Comparison of ENCODE assay signal across 21 cellular contexts in genomic region chr3:113278599-113278955, GRCh38.
DNase-seq lines count a peak whose midpoint lies in the region; ATAC-seq and TF ChIP-seq lines count a peak whose summit lies in the region.
"Had no signal": no experiment of that assay in that cellular context is flagged by ENCODE, and none has a peak within 500 bp of the region (broad histone marks: within the 10 kb centered on the region; RNA-seq: fewer than 3 reads in every experiment).

No MANE protein-coding gene starts in this region.

- H3K9me2 ChIP-seq in PC-3 (replicated peaks; ENCODE audit: low read length), result no peaks in the 10 kb centered on the region

- no peak overlapping the region for H3K4ac ChIP-seq in neuronal stem cell (ENCODE audit: low read length)

- H4K8ac ChIP-seq in neuronal stem cell (ENCODE audit: low read depth, low read length), result no peak overlapping the region

- CTCF ChIA-PET in PC-3 (lab: Charles Lee), result no interaction called here
- CTCF ChIA-PET in activated CD8-positive, alpha-beta T cell treated with anti-CD3 and anti-CD28 coated beads for 36 hours (lab: Charles Lee), result interaction anchor here (4.1 kb wide), 1 partner anchor 10 kb away, joined by 15 read pairs; no protein-coding TSS in a partner anchor

- 91% methylated on average over 8 of the region's 11 CpGs; no CpG with 5 or more reads in 1 of the 2 donors for WGBS in gastroesophageal sphincter (ENCODE audit: low coverage in 1 of 2), 2 donors
- WGBS in neuronal stem cell (ENCODE audit: extremely low coverage in 2 of 2, insufficient read length in 2 of 2, insufficient replicate concordance in 1 of 2), 2 donors, result no CpG with 5 or more reads among the region's 11 CpGs

- no peak for ATAC-seq in PC-3
- ATAC-seq in gastroesophageal sphincter, result no peak
- ATAC-seq in activated CD8-positive, alpha-beta T cell treated with anti-CD3 and anti-CD28 coated beads for 36 hours, result no peak
- ATAC-seq in stimulated activated naive CD8-positive, alpha-beta T cell treated with anti-CD3 and anti-CD28 coated beads, Interleukin-15, Interleukin-2, amounts not matched to agents 100 U/mL and 50 U/mL, for 24 hours, result no peak
- ATAC-seq: Right ventricle myocardium inferior had no signal

- no peak for TF ChIP-seq EP300 in gastroesophageal sphincter (IDR thresholded peaks at IDR 0.05)

- no peak overlapping the region for H2AFZ ChIP-seq in PC-3 (ENCODE audit: low read length)
- H2AFZ ChIP-seq in neuronal stem cell (ENCODE audit: low read length), result no peak overlapping the region

- H2AK5ac ChIP-seq in neuronal stem cell (ENCODE audit: low read depth, low read length), result peak overlapping the region; percentile 61

- no peak overlapping the region for H2BK12ac ChIP-seq in neuronal stem cell (ENCODE audit: low read length)

- H3K4me3 Mint-ChIP-seq in activated CD8-positive, alpha-beta T cell treated with anti-CD3 and anti-CD28 coated beads for 36 hours, result no peak overlapping the region
- H3K4me3 Mint-ChIP-seq: CD4-positive, CD25-positive, alpha-beta regulatory T cell had no signal

- H2BK120ac ChIP-seq in neuronal stem cell (ENCODE audit: low read depth, low read length), result no peak overlapping the region

- H3K36me3 ChIP-seq in PC-3 (ENCODE audit: low read depth, low read length) (no peaks in the 10 kb centered on the region), gastroesophageal sphincter (peaks cover 0 to 75% of the 10 kb centered on the region in 2 donors), neuronal stem cell (replicated peaks in 1 of 2; ENCODE audit: control insufficient read depth in 2 of 2, insufficient read depth in 2 of 2, low read length in 2 of 2) (peaks cover 61 to 99% of the 10 kb centered on the region in 2 donors)

- H3K4me2 ChIP-seq in PC-3 (ENCODE audit: low read length), result no peak overlapping the region
- no peak overlapping the region for H3K4me2 ChIP-seq in neuronal stem cell (ENCODE audit: insufficient read depth, low read length, poor library complexity, severe bottlenecking)
- H3K4me2 ChIP-seq: KMS-11 had no signal

- H3K9me3 ChIP-seq in PC-3 (ENCODE audit: low read length), result no peaks in the 10 kb centered on the region
- H3K9me3 ChIP-seq in gastroesophageal sphincter, result no peaks in the 10 kb centered on the region
- H3K9me3 ChIP-seq in neuronal stem cell (replicated peaks in 1 of 2; ENCODE audit: control insufficient read depth in 2 of 2, insufficient read depth in 1 of 2, low read depth in 1 of 2, low read length in 2 of 2), result no peaks in the 10 kb centered on the region
- H3K9me3 ChIP-seq: Caco-2 had no signal

- H4K91ac ChIP-seq in neuronal stem cell (ENCODE audit: low read depth, low read length, poor library complexity), result no peak overlapping the region

- H3K9ac ChIP-seq in PC-3 (ENCODE audit: low read length) (no peak overlapping the region), neuronal stem cell (ENCODE audit: low read depth, low read length, poor library complexity) (no peak overlapping the region)
- H3K9ac ChIP-seq: KMS-11 had no signal

- H3K14ac ChIP-seq in neuronal stem cell (ENCODE audit: low read length), result no peak overlapping the region

- no peaks in the 10 kb centered on the region for H3F3A ChIP-seq in PC-3 (ENCODE audit: low read length, unreplicated experiment)

- H3K79me2 ChIP-seq in PC-3 (ENCODE audit: low read length), result no peaks in the 10 kb centered on the region

- POLR2A ChIA-PET in PC-3 (lab: Charles Lee; ENCODE audit: unreplicated experiment), result no interaction called here
- POLR2A ChIA-PET in activated CD8-positive, alpha-beta T cell treated with anti-CD3 and anti-CD28 coated beads for 36 hours (lab: Charles Lee), result no interaction called here

- intact Hi-C loops in PC-3 (cut with micrococcal nuclease), result no loop called here
- intact Hi-C loops in activated CD8-positive, alpha-beta T cell treated with anti-CD3 and anti-CD28 coated beads for 36 hours (cut with micrococcal nuclease), result no loop called here

- peak overlapping the region; percentile 1 for H2BK15ac ChIP-seq in neuronal stem cell (ENCODE audit: low read length)

- no peaks in the 10 kb centered on the region for H3K36me3 Mint-ChIP-seq in activated CD8-positive, alpha-beta T cell treated with anti-CD3 and anti-CD28 coated beads for 36 hours (ENCODE audit: low read depth)
- H3K36me3 Mint-ChIP-seq: CD4-positive, CD25-positive, alpha-beta regulatory T cell had no signal

- TF ChIP-seq CTCF in C4-2B (conservative IDR thresholded peaks at IDR 0.05), result peak; percentile 4; the same call in 1 of the 2 replicates
- 0 out of 2 replicates have a peak, but pooled peaks have one; percentile 7 for TF ChIP-seq CTCF in PC-3 (conservative IDR thresholded peaks at IDR 0.05; ENCODE audit: low read depth, low read length)
- no peak for TF ChIP-seq CTCF in gastroesophageal sphincter (IDR thresholded peaks at IDR 0.05)
- TF ChIP-seq CTCF in activated CD8-positive, alpha-beta T cell treated with anti-CD3 and anti-CD28 coated beads for 36 hours (IDR thresholded peaks at IDR 0.05), result no peak

- DNase-seq in PC-3 (no peak), neuronal stem cell (ENCODE audit: low spot score) (no peak), 8988T (no peak), GDM1 (lab: John Stamatoyannopoulos, UW) (no peak)
- DNase-seq in activated CD8-positive, alpha-beta T cell treated with anti-CD3 and anti-CD28 coated beads for 36 hours, result no peak
- no peak for DNase-seq in stimulated activated naive CD8-positive, alpha-beta T cell treated with anti-CD3 and anti-CD28 coated beads, Interleukin-15, Interleukin-2, amounts not matched to agents 100 U/mL and 50 U/mL, for 24 hours
- DNase-seq: AML-193; Caco-2; CD4-positive, CD25-positive, alpha-beta regulatory T cell; GOT3; MV-4-11; NCI-H1417; NCI-H187; NCI-H2107; NCI-H510A; NCI-H748 treated with DMSO at 0.1 percent for 48 hours; NK-92 treated with Interleukin-12 subunit alpha and Interleukin-12 subunit beta, amount 100 ng/mL, for 24 hours had no signal

- H3K27ac ChIP-seq in C4-2B, result no peak overlapping the region
- no peak overlapping the region for H3K27ac ChIP-seq in PC-3 (ENCODE audit: low read length)
- peak overlapping the region in 3 of 4 donors; percentile 71 to 89 (median 85) for H3K27ac ChIP-seq in gastroesophageal sphincter
- H3K27ac ChIP-seq in neuronal stem cell (replicated peaks; ENCODE audit: low read length), result no peak overlapping the region
- H3K27ac ChIP-seq: KMS-11 had no signal

- peaks cover 7% of the 10 kb centered on the region for H3K4me1 Mint-ChIP-seq in activated CD8-positive, alpha-beta T cell treated with anti-CD3 and anti-CD28 coated beads for 36 hours (ENCODE audit: low read depth)

- H3K18ac ChIP-seq in neuronal stem cell (ENCODE audit: low read length), result peak overlapping the region; percentile 74

- H3K4me3 ChIP-seq in PC-3 (ENCODE audit: low read length) (no peak overlapping the region), gastroesophageal sphincter (no peak overlapping the region), neuronal stem cell (ENCODE audit: low read length in 2 of 2) (no peak overlapping the region)

- H3K4me1 ChIP-seq in PC-3 (ENCODE audit: insufficient read depth, low read length) (peaks cover 10% of the 10 kb centered on the region; the same call in 1 of the 2 replicates), gastroesophageal sphincter (peaks cover 3 to 49% (median 14%) of the 10 kb centered on the region in 3 donors), neuronal stem cell (ENCODE audit: control insufficient read depth in 2 of 2, insufficient read depth in 1 of 2, low read depth in 1 of 2, low read length in 2 of 2) (peaks cover 22 to 35% of the 10 kb centered on the region in 2 donors)

- H2BK5ac ChIP-seq in neuronal stem cell (ENCODE audit: low read length), result no peak overlapping the region

- H3K27me3 Mint-ChIP-seq in activated CD8-positive, alpha-beta T cell treated with anti-CD3 and anti-CD28 coated beads for 36 hours, result peaks cover 1% of the 10 kb centered on the region

- no peaks in the 10 kb centered on the region for H3K79me1 ChIP-seq in neuronal stem cell (ENCODE audit: low read depth, low read length)

- no peak for TF ChIP-seq POLR2A in gastroesophageal sphincter (IDR thresholded peaks at IDR 0.05)

- H3K27ac Mint-ChIP-seq in activated CD8-positive, alpha-beta T cell treated with anti-CD3 and anti-CD28 coated beads for 36 hours, result no peak overlapping the region
- H3K27ac Mint-ChIP-seq: CD4-positive, CD25-positive, alpha-beta regulatory T cell had no signal

- no peaks in the 10 kb centered on the region for H3K9me3 Mint-ChIP-seq in activated CD8-positive, alpha-beta T cell treated with anti-CD3 and anti-CD28 coated beads for 36 hours
- H3K9me3 Mint-ChIP-seq: CD4-positive, CD25-positive, alpha-beta regulatory T cell had no signal

- H4K20me1 ChIP-seq in PC-3 (ENCODE audit: low read length), result no peaks in the 10 kb centered on the region

- H3K27me3 ChIP-seq in PC-3 (ENCODE audit: low read length), result no peaks in the 10 kb centered on the region
- no peaks in the 10 kb centered on the region for H3K27me3 ChIP-seq in gastroesophageal sphincter
- no peaks in the 10 kb centered on the region for H3K27me3 ChIP-seq in neuronal stem cell (ENCODE audit: control insufficient read depth in 3 of 3, insufficient read depth in 3 of 3, low read depth in 1 of 3, low read length in 3 of 3)

- no TSS peak for BruUV-seq in PC-3 (replicated peaks; lab: Mats Ljungman, UMichigan)

- no peak overlapping the region for H3K23ac ChIP-seq in neuronal stem cell (ENCODE audit: low read depth, low read length, poor library complexity)

Comparison
In these comparisons a context has a peak if more than half of its experiments do, and no peak if none do; other contexts are left out.
1. H3K27ac ChIP-seq: peak in gastroesophageal sphincter (3 of 4); none in C4-2B (single experiment), PC-3 (single experiment) and neuronal stem cell (single experiment).
2. CTCF ChIP-seq: peak in C4-2B (single experiment) and PC-3 (single experiment); none in gastroesophageal sphincter (0 of 4) and activated CD8-positive, alpha-beta T cell treated with anti-CD3 and anti-CD28 coated beads for 36 hours (single experiment).